Comparison of ENCODE assay signal across 1 cellular context in genomic region chrX:132217203-132218073, GRCh38.
A peak's percentile ranks its signal among the peaks of the same experiment; 100 is the strongest.
TF ChIP-seq lines count a peak whose summit lies in the region.

No MANE protein-coding gene starts in this region.

TF ChIP-seq in GM12878, 131 proteins besides CTCF, POLR2A, EP300 and RAD21 (continued from another document and continues in another):
- TF ChIP-seq, protein P1, sequence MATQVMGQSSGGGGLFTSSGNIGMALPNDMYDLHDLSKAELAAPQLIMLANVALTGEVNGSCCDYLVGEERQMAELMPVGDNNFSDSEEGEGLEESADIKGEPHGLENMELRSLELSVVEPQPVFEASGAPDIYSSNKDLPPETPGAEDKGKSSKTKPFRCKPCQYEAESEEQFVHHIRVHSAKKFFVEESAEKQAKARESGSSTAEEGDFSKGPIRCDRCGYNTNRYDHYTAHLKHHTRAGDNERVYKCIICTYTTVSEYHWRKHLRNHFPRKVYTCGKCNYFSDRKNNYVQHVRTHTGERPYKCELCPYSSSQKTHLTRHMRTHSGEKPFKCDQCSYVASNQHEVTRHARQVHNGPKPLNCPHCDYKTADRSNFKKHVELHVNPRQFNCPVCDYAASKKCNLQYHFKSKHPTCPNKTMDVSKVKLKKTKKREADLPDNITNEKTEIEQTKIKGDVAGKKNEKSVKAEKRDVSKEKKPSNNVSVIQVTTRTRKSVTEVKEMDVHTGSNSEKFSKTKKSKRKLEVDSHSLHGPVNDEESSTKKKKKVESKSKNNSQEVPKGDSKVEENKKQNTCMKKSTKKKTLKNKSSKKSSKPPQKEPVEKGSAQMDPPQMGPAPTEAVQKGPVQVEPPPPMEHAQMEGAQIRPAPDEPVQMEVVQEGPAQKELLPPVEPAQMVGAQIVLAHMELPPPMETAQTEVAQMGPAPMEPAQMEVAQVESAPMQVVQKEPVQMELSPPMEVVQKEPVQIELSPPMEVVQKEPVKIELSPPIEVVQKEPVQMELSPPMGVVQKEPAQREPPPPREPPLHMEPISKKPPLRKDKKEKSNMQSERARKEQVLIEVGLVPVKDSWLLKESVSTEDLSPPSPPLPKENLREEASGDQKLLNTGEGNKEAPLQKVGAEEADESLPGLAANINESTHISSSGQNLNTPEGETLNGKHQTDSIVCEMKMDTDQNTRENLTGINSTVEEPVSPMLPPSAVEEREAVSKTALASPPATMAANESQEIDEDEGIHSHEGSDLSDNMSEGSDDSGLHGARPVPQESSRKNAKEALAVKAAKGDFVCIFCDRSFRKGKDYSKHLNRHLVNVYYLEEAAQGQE (IDR thresholded peaks at IDR 0.05; ENCODE audit: low read depth, low read length) = no peak
- TF ChIP-seq WRNIP1 (IDR thresholded peaks at IDR 0.05; ENCODE audit: borderline replicate concordance, low read depth, low read length) (no peak), SIX5 (IDR thresholded peaks at IDR 0.05; ENCODE audit: low read depth, low read length, severe bottlenecking) (no peak), HDAC6 (IDR thresholded peaks at IDR 0.05; ENCODE audit: unreplicated experiment) (no peak), E4F1 (IDR thresholded peaks at IDR 0.05; ENCODE audit: borderline replicate concordance, partially characterized antibody) (no peak), GATAD2B (conservative IDR thresholded peaks at IDR 0.05; ENCODE audit: low read depth) (no peak), IKZF1 (conservative IDR thresholded peaks at IDR 0.05) (peak; percentile 72), ASH2L (IDR thresholded peaks at IDR 0.05; ENCODE audit: borderline replicate concordance, low read depth) (no peak), DPF2 (IDR thresholded peaks at IDR 0.05) (0 out of 2 replicates have a peak, but pooled peaks have one; percentile 11), ELK1 (IDR thresholded peaks at IDR 0.05; ENCODE audit: low read depth, low read length) (no peak), POU2F2 (IDR thresholded peaks at IDR 0.05; ENCODE audit: borderline replicate concordance, low read depth, low read length) (peak; percentile 59; the same call in 2 of the 3 replicates), MEF2B (IDR thresholded peaks at IDR 0.05; ENCODE audit: partially characterized antibody, poor library complexity, severe bottlenecking) (peak; percentile 33), NKRF (conservative IDR thresholded peaks at IDR 0.05) (peak; percentile 36; the same call in 1 of the 2 replicates), CHD4 (IDR thresholded peaks at IDR 0.05) (no peak), ATF2 (IDR thresholded peaks at IDR 0.05; ENCODE audit: low read length) (no peak), POLR2AphosphoS2 (IDR thresholded peaks at IDR 0.05; ENCODE audit: low read depth, low read length) (no peak), BHLHE40 (IDR thresholded peaks at IDR 0.05; ENCODE audit: borderline replicate concordance in 1 of 2, low read depth in 2 of 2, low read length in 1 of 2) (peak in 1 of 2 experiments; percentile 36; a peak in 1 of 4 replicates), MTA2 (IDR thresholded peaks at IDR 0.05; ENCODE audit: low read depth) (no peak), SMAD1 (IDR thresholded peaks at IDR 0.05; ENCODE audit: low read depth, partially characterized antibody) (no peak), STAT1 (conservative IDR thresholded peaks at IDR 0.05) (no peak), CREB1 (IDR thresholded peaks at IDR 0.05; ENCODE audit: low read depth) (peak; percentile 59; the same call in 1 of the 2 replicates), MXI1 (IDR thresholded peaks at IDR 0.05; ENCODE audit: low read depth, low read length) (no peak), FOS (IDR thresholded peaks at IDR 0.05; ENCODE audit: borderline replicate concordance, extremely low read depth, insufficient read length) (no peak), ZNF384 (IDR thresholded peaks at IDR 0.05; ENCODE audit: borderline replicate concordance, low read depth, low read length) (no peak), EED (IDR thresholded peaks at IDR 0.05; ENCODE audit: low read depth) (peak; percentile 31; the same call in 1 of the 2 replicates), HDGF (IDR thresholded peaks at IDR 0.05) (no peak), CBX3 (IDR thresholded peaks at IDR 0.05; ENCODE audit: borderline replicate concordance, low read depth) (no peak), PRDM15 (CRISPR knock-in tag; IDR thresholded peaks at IDR 0.05) (no peak), CEBPZ (IDR thresholded peaks at IDR 0.05; ENCODE audit: low read depth, low read length) (no peak), IRF4 (IDR thresholded peaks at IDR 0.05; ENCODE audit: low read depth, low read length) (no peak), TARDBP (IDR thresholded peaks at IDR 0.05; ENCODE audit: borderline replicate concordance) (0 out of 2 replicates have a peak, but pooled peaks have one; percentile 1), RFX5 (IDR thresholded peaks at IDR 0.05; ENCODE audit: low read depth, low read length) (no peak), MYC (IDR thresholded peaks at IDR 0.05; ENCODE audit: insufficient read depth, insufficient read length, insufficient replicate concordance, low read length, severe bottlenecking) (no peak), FOXK2 (IDR thresholded peaks at IDR 0.05) (no peak)
- TF ChIP-seq, protein P2, sequence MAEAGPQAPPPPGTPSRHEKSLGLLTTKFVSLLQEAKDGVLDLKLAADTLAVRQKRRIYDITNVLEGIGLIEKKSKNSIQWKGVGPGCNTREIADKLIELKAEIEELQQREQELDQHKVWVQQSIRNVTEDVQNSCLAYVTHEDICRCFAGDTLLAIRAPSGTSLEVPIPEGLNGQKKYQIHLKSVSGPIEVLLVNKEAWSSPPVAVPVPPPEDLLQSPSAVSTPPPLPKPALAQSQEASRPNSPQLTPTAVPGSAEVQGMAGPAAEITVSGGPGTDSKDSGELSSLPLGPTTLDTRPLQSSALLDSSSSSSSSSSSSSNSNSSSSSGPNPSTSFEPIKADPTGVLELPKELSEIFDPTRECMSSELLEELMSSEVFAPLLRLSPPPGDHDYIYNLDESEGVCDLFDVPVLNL (IDR thresholded peaks at IDR 0.05; ENCODE audit: low read depth, low read length) = no peak
- TF ChIP-seq, protein P3, sequence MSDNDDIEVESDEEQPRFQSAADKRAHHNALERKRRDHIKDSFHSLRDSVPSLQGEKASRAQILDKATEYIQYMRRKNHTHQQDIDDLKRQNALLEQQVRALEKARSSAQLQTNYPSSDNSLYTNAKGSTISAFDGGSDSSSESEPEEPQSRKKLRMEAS (IDR thresholded peaks at IDR 0.05; ENCODE audit: low read depth, low read length) = no peak
- TF ChIP-seq, protein P4, sequence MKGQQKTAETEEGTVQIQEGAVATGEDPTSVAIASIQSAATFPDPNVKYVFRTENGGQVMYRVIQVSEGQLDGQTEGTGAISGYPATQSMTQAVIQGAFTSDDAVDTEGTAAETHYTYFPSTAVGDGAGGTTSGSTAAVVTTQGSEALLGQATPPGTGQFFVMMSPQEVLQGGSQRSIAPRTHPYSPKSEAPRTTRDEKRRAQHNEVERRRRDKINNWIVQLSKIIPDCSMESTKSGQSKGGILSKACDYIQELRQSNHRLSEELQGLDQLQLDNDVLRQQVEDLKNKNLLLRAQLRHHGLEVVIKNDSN (IDR thresholded peaks at IDR 0.05; ENCODE audit: borderline replicate concordance, extremely low read length, insufficient read depth, low read depth, low read length) = no peak
